8 cellular contexts compared by ENCODE assay signal in genomic region chr10:97072851-97073665, GRCh38.
A peak's percentile ranks its signal among the peaks of the same experiment; 100 is the strongest.
DNase-seq lines count a peak whose midpoint lies in the region; ATAC-seq, FAIRE-seq and TF ChIP-seq lines count a peak whose summit lies in the region.

No MANE protein-coding gene starts in this region.

- 0 to 13% methylated on average over 3 to 8 of the region's 21 CpGs for WGBS in gastroesophageal sphincter (ENCODE audit: low coverage in 1 of 2), 2 donors
- 35 to 37% (median 37%) methylated on average over 21 of the region's 21 CpGs for WGBS in ovary, 3 donors
- 42 to 51% methylated on average over 21 of the region's 21 CpGs for WGBS in tibial nerve, 2 donors

- H3K9me3 ChIP-seq in gastroesophageal sphincter (peaks cover 0 to 5% (median 0%) of the 10 kb centered on the region in 3 donors), ovary (no peaks in the 10 kb centered on the region), tibial nerve (peaks cover 0 to 8% (median 0%) of the 10 kb centered on the region in 4 donors)

- peak in 3 of 4 experiments; percentile 80 to 93 (median 89) for TF ChIP-seq CTCF in gastroesophageal sphincter (IDR thresholded peaks at IDR 0.05)
- peak; percentile 61 to 77 (median 68) for TF ChIP-seq CTCF in ovary (IDR thresholded peaks at IDR 0.05)
- TF ChIP-seq CTCF in tibial nerve (IDR thresholded peaks at IDR 0.05), result peak; percentile 80 to 94 (median 90)

- DNase-seq in Kasumi-1 (lab: John Stamatoyannopoulos, UW) (peak; percentile 82 to 90), SHP77 treated with DMSO at 0.1 percent for 48 hours (lab: John Stamatoyannopoulos, UW) (peak; percentile 35), ovary (peak; percentile 74 to 90 (median 83)), tibial nerve (ENCODE audit: low spot score in 2 of 2) (peak; percentile 77 to 94)
- DNase-seq in activated effector memory CD4-positive, alpha-beta T cell treated with anti-CD3 and anti-CD28 coated beads, Interleukin-2, amount 50 U/mL, for 16 hours, result peak; percentile 91

- peak; percentile 79 for ATAC-seq in gastroesophageal sphincter
- no peak for ATAC-seq in GM19397 (IDR thresholded peaks at IDR 0.05; ENCODE audit: unreplicated experiment)

- peaks cover 0 to 6% (median 0%) of the 10 kb centered on the region in 3 donors for H3K4me1 ChIP-seq in gastroesophageal sphincter
- no peaks in the 10 kb centered on the region for H3K4me1 ChIP-seq in ovary (ENCODE audit: insufficient read depth)
- peaks cover 0 to 19% (median 4%) of the 10 kb centered on the region in 4 donors for H3K4me1 ChIP-seq in tibial nerve

- FAIRE-seq in G401.6 (lab: Jason Lieb, UNC), result peak; percentile 95

- TF ChIP-seq POLR2A in gastroesophageal sphincter (IDR thresholded peaks at IDR 0.05) (no peak), ovary (IDR thresholded peaks at IDR 0.05) (no peak), tibial nerve (IDR thresholded peaks at IDR 0.05) (no peak)

- no peak overlapping the region for H3K27ac ChIP-seq in gastroesophageal sphincter
- H3K27ac ChIP-seq in ovary, result no peak overlapping the region
- H3K27ac ChIP-seq in tibial nerve, result no peak overlapping the region

- H3K36me3 ChIP-seq in gastroesophageal sphincter (no peaks in the 10 kb centered on the region), ovary (no peaks in the 10 kb centered on the region), tibial nerve (no peaks in the 10 kb centered on the region)

- H3K27me3 ChIP-seq in gastroesophageal sphincter (peaks cover 64% of the 10 kb centered on the region), ovary (no peaks in the 10 kb centered on the region), tibial nerve (peaks cover 0 to 17% of the 10 kb centered on the region in 2 donors)

- TF ChIP-seq EP300 in gastroesophageal sphincter (IDR thresholded peaks at IDR 0.05), result no peak
- TF ChIP-seq EP300 in ovary (IDR thresholded peaks at IDR 0.05), result no peak
- no peak for TF ChIP-seq EP300 in tibial nerve (IDR thresholded peaks at IDR 0.05)

- intact Hi-C loops in ovary (cut with DNase I), result loop anchor here in 3 of 4 donors (2.0 to 10.0 kb wide), 3 partner anchors 136 to 142 kb away; no protein-coding TSS in a partner anchor

- H3K4me3 ChIP-seq in gastroesophageal sphincter (no peak overlapping the region), ovary (no peak overlapping the region), tibial nerve (no peak overlapping the region)

Comparison
In these comparisons a context has a peak if more than half of its experiments do, and no peak if none do; other contexts are left out.
1. DNase-seq: peak in every context shown above with its lines; median percentile 91 in activated effector memory CD4-positive, alpha-beta T cell treated with anti-CD3 and anti-CD28 coated beads, Interleukin-2, amount 50 U/mL, for 16 hours; 86 in Kasumi-1; 86 in tibial nerve; 83 in ovary; 35 in SHP77 treated with DMSO at 0.1 percent for 48 hours.